ENCODE assay signal across 23 cellular contexts in the genomic region with DNA sequence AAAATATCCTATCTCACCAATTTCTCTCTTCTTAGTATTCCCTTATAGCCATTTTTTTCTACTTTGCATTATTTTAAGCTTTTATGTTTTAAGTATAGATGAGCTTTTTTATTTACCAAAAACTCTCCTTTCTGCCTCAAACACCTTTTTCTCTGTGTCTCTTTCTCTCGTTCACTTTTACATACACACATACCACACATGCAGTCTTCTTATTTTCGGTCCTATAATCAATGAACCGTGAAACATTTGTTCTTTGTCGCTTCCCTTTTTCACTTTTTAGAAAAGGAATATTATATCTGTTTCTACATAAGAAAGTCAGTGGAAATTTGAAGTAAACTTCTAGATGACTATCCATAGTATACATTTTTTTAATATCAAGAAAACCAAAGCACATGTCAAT.
DNase-seq lines count a peak whose midpoint lies in the region; ATAC-seq and TF ChIP-seq lines count a peak whose summit lies in the region.
"Had no signal": no experiment of that assay in that cellular context is flagged by ENCODE, and none has a peak within 500 bp of the region (broad histone marks: within the 10 kb centered on the region; RNA-seq: fewer than 3 reads in every experiment).

No MANE protein-coding gene starts in this region.

- peaks cover 8% of the 10 kb centered on the region for H3K36me3 Mint-ChIP-seq in activated CD4-positive, alpha-beta T cell treated with anti-CD3 and anti-CD28 coated beads for 36 hours (ENCODE audit: low read depth)
- H3K36me3 Mint-ChIP-seq in activated naive CD8-positive, alpha-beta T cell = peaks cover 3% of the 10 kb centered on the region
- H3K36me3 Mint-ChIP-seq: CD8-positive, alpha-beta T cell had no signal

- no peaks in the 10 kb centered on the region for H4K20me1 ChIP-seq in BLaER1

- CTCF ChIA-PET in activated CD4-positive, alpha-beta T cell treated with anti-CD3 and anti-CD28 coated beads for 36 hours (lab: Charles Lee) = interaction anchor here (0.6 to 4.2 kb wide), 10 partner anchors 16 to 170 kb away, joined by 3 to 14 read pairs (median 4); no protein-coding TSS in a partner anchor

- peak overlapping the region; percentile 87 for H3K27ac Mint-ChIP-seq in activated CD4-positive, alpha-beta T cell treated with anti-CD3 and anti-CD28 coated beads for 36 hours
- H3K27ac Mint-ChIP-seq in activated naive CD8-positive, alpha-beta T cell = peak overlapping the region; percentile 76
- H3K27ac Mint-ChIP-seq: CD8-positive, alpha-beta T cell; T-helper 17 cell had no signal

- H3K9me3 ChIP-seq in BLaER1 = no peaks in the 10 kb centered on the region
- no peaks in the 10 kb centered on the region for H3K9me3 ChIP-seq in esophagus muscularis mucosa
- no peaks in the 10 kb centered on the region for H3K9me3 ChIP-seq in HAP-1
- H3K9me3 ChIP-seq: upper lobe of right lung had no signal

- no peak for ATAC-seq in activated CD4-positive, alpha-beta T cell treated with anti-CD3 and anti-CD28 coated beads for 36 hours
- peak; percentile 16 for ATAC-seq in HG02798 (IDR thresholded peaks at IDR 0.05; ENCODE audit: poor library complexity, unreplicated experiment)
- ATAC-seq: CD8-positive, alpha-beta T cell; HCT116; HepG2; sciatic nerve; T-helper 17 cell; upper lobe of right lung had no signal

- no peaks in the 10 kb centered on the region for H3K9me3 Mint-ChIP-seq in activated CD4-positive, alpha-beta T cell treated with anti-CD3 and anti-CD28 coated beads for 36 hours (ENCODE audit: low read depth)
- peaks cover 3% of the 10 kb centered on the region for H3K9me3 Mint-ChIP-seq in activated naive CD8-positive, alpha-beta T cell (ENCODE audit: low read depth)
- H3K9me3 Mint-ChIP-seq: CD8-positive, alpha-beta T cell had no signal

- H3K4me1 Mint-ChIP-seq in activated CD4-positive, alpha-beta T cell treated with anti-CD3 and anti-CD28 coated beads for 36 hours = peaks cover 76% of the 10 kb centered on the region
- H3K4me1 Mint-ChIP-seq in activated naive CD8-positive, alpha-beta T cell (ENCODE audit: low read depth) = peaks cover 71% of the 10 kb centered on the region

- POLR2A ChIA-PET in activated CD4-positive, alpha-beta T cell treated with anti-CD3 and anti-CD28 coated beads for 36 hours (lab: Charles Lee) = interaction anchor here (0.6 to 1.8 kb wide), 3 partner anchors 78 to 182 kb away, joined by 4 read pairs; no protein-coding TSS in a partner anchor

- in situ Hi-C loops in HAP-1 (cut with MboI; ENCODE audit: low sequenced_read_pairs) = no loop called here

- H3K36me3 ChIP-seq in BLaER1 = no peaks in the 10 kb centered on the region
- no peaks in the 10 kb centered on the region for H3K36me3 ChIP-seq in esophagus muscularis mucosa
- H3K36me3 ChIP-seq in HAP-1 (replicated peaks) = no peaks in the 10 kb centered on the region
- H3K36me3 ChIP-seq: brain microvascular endothelial cell, upper lobe of right lung had no signal

- WGBS in esophagus muscularis mucosa = 62% methylated on average over 4 of the region's 4 CpGs

- no peaks in the 10 kb centered on the region for H3K27me3 Mint-ChIP-seq in activated CD4-positive, alpha-beta T cell treated with anti-CD3 and anti-CD28 coated beads for 36 hours
- no peaks in the 10 kb centered on the region for H3K27me3 Mint-ChIP-seq in activated naive CD8-positive, alpha-beta T cell

- no peak overlapping the region for H3K27ac ChIP-seq in BLaER1
- H3K27ac ChIP-seq in esophagus muscularis mucosa (replicated peaks in 1 of 4) = no peak overlapping the region
- H3K27ac ChIP-seq: brain microvascular endothelial cell, upper lobe of right lung had no signal

- no peak for TF ChIP-seq POLR2A in esophagus muscularis mucosa (IDR thresholded peaks at IDR 0.05; ENCODE audit: low read depth)

- H3K27me3 ChIP-seq in BLaER1 = no peaks in the 10 kb centered on the region
- H3K27me3 ChIP-seq in esophagus muscularis mucosa = no peaks in the 10 kb centered on the region
- H3K27me3 ChIP-seq in HAP-1 (ENCODE audit: low read depth) = no peaks in the 10 kb centered on the region; the same call in 1 of the 2 replicates
- H3K27me3 ChIP-seq: brain microvascular endothelial cell, upper lobe of right lung had no signal

- H3K4me3 Mint-ChIP-seq in activated CD4-positive, alpha-beta T cell treated with anti-CD3 and anti-CD28 coated beads for 36 hours = peak overlapping the region; percentile 63
- H3K4me3 Mint-ChIP-seq in activated naive CD8-positive, alpha-beta T cell = peak overlapping the region; percentile 61
- H3K4me3 Mint-ChIP-seq: CD8-positive, alpha-beta T cell; T-helper 17 cell had no signal

- no peak for DNase-seq in activated CD4-positive, alpha-beta T cell treated with anti-CD3 and anti-CD28 coated beads for 36 hours
- DNase-seq in activated CD4-positive, alpha-beta T cell treated with anti-CD3 and anti-CD28 coated beads, Interleukin-2, amount 50 U/mL, for 48 hours = no peak
- no peak for DNase-seq in esophagus muscularis mucosa (ENCODE audit: extremely low spot score)
- DNase-seq in HAP-1 (ENCODE audit: low spot score in 2 of 2) = no peak
- no peak for DNase-seq in T1000 (lab: John Stamatoyannopoulos, UW)
- DNase-seq: 8988T; brain microvascular endothelial cell; CD8-positive, alpha-beta T cell; DMS 273 treated with DMSO at 0.1 percent for 48 hours; effector CD4-positive, alpha-beta T cell; head of caudate nucleus; NCI-H1092 treated with DMSO at 0.1 percent for 48 hours; NCI-H187 treated with DMSO at 0.1 percent for 48 hours; NCI-H526 treated with DMSO at 0.1 percent for 48 hours; posterior cingulate gyrus; T-helper 17 cell; upper lobe of right lung had no signal

- peaks cover 37% of the 10 kb centered on the region for H3K4me1 ChIP-seq in BLaER1
- no peaks in the 10 kb centered on the region for H3K4me1 ChIP-seq in esophagus muscularis mucosa
- H3K4me1 ChIP-seq in HAP-1 = no peaks in the 10 kb centered on the region
- H3K4me1 ChIP-seq: upper lobe of right lung had no signal

- TF ChIP-seq CTCF in esophagus muscularis mucosa (IDR thresholded peaks at IDR 0.05) = no peak

- no peak for TF ChIP-seq EP300 in esophagus muscularis mucosa (IDR thresholded peaks at IDR 0.05)

- H3K4me3 ChIP-seq in BLaER1 = no peak overlapping the region
- H3K4me3 ChIP-seq in esophagus muscularis mucosa = no peak overlapping the region
- H3K4me3 ChIP-seq in HAP-1 = no peak overlapping the region
- H3K4me3 ChIP-seq: upper lobe of right lung had no signal

- H3K4me2 ChIP-seq in BLaER1 = peak overlapping the region; percentile 41

- intact Hi-C loops in activated CD4-positive, alpha-beta T cell treated with anti-CD3 and anti-CD28 coated beads for 36 hours (cut with DNase I, micrococcal nuclease) = no loop called here
- intact Hi-C loops in esophagus muscularis mucosa (cut with DNase I) = no loop called here

- H3K9ac ChIP-seq in BLaER1 = no peak overlapping the region
